ENCODE assay signal across 8 cellular contexts in the genomic region with DNA sequence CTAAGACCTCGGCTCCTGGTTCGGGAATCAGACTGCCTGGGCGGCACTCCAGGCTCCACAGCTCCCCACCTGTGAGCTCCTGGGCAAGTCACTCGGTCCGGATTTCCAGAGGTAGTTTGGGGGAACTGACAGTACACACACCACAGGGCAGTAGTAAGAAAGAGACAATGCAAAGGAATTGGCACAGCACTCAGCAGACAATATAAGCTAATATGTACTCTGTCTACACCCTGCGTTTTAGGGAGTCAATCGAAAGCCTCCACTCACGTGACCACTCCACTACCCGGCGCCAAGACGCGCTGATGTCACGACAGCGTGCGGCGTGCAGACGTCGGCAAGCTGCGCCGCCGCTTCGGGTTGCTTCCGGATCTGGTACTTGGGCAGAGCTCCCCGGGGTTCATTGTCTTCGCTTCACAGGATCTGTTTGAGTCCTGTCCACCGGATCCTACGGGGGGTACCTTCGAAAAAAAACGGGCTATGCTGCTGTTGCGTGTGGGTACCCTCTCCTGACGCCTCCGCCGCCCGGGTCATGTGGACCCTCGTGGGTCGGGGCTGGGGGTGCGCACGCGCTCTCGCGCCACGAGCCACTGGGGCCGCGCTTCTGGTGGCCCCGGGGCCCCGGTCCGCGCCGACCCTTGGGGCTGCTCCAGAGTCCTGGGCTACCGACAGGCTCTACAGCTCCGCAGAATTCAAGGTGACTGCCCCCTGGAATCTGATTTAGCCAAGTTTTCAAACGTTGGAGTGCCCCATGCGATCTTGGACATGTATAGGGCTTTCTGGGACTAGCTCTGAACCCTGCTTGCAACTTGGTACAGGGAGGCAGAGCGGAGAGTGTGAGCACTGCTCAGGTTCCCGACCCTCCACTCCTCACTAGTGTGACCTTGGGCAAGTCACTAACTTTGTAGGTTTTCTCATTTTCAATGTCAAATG. TPM values are rescaled to one million over a fixed set of nuclear protein-coding genes. Genes with fewer than 3 reads are reported as not detected.
DNase-seq lines count a peak whose midpoint lies in the region; ATAC-seq, FAIRE-seq and TF ChIP-seq lines count a peak whose summit lies in the region.

A gene with protein sequence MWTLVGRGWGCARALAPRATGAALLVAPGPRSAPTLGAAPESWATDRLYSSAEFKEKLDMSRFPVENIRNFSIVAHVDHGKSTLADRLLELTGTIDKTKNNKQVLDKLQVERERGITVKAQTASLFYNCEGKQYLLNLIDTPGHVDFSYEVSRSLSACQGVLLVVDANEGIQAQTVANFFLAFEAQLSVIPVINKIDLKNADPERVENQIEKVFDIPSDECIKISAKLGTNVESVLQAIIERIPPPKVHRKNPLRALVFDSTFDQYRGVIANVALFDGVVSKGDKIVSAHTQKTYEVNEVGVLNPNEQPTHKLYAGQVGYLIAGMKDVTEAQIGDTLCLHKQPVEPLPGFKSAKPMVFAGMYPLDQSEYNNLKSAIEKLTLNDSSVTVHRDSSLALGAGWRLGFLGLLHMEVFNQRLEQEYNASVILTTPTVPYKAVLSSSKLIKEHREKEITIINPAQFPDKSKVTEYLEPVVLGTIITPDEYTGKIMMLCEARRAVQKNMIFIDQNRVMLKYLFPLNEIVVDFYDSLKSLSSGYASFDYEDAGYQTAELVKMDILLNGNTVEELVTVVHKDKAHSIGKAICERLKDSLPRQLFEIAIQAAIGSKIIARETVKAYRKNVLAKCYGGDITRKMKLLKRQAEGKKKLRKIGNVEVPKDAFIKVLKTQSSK (plus strand): TSS at position 327 of the 930 bp plus-strand sequence. CDS start 203 bp downstream, at position 530.

- H3K36me3 ChIP-seq in rectal smooth muscle tissue (ENCODE audit: control insufficient read depth, insufficient read depth, low read length) (peaks cover under 1% of the 10 kb centered on the region), aorta (ENCODE audit: control insufficient read depth in 1 of 2, insufficient read depth in 2 of 2, low read length in 1 of 2) (no peaks in the 10 kb centered on the region)

- DNase-seq in GM18507 (ENCODE audit: extremely low spot score, insufficient read length, low read depth): peak; percentile 77
- peak; percentile 55 for DNase-seq in NCI-H2029 treated with DMSO at 0.1 percent for 48 hours (lab: John Stamatoyannopoulos, UW)
- peak; percentile 76 for DNase-seq in T-helper 9 cell
- peak; percentile 77 for DNase-seq in astrocyte of the cerebellum (ENCODE audit: low read depth)
- peak; percentile 86 for DNase-seq in hepatic stellate cell (ENCODE audit: low spot score)
- peak; percentile 95 for DNase-seq in aorta

- 0% methylated on average over 55 of the region's 55 CpGs for WGBS in aorta, 2 donors

- H3K4me3 ChIP-seq in astrocyte of the cerebellum (ENCODE audit: low read depth, low read length) (peak within 1 kb of the TSS; percentile 70), rectal smooth muscle tissue (ENCODE audit: low read length) (peak within 1 kb of the TSS; percentile 96), aorta (ENCODE audit: low read length in 2 of 2) (peak within 1 kb of the TSS; percentile 87 to 98)

- in situ Hi-C loops in astrocyte of the cerebellum (cut with HindIII; ENCODE audit: low sequenced_read_pairs): no loop called here

- H3K4me1 ChIP-seq in rectal smooth muscle tissue (ENCODE audit: control insufficient read depth, insufficient read depth, low read length) (peaks cover 5% of the 10 kb centered on the region), aorta (ENCODE audit: control insufficient read depth in 1 of 2, insufficient read depth in 2 of 2, low read length in 2 of 2) (no peaks in the 10 kb centered on the region)

- FAIRE-seq in GM18507 (lab: Jason Lieb, UNC): peak; percentile 94

- no peaks in the 10 kb centered on the region for H3K9me3 ChIP-seq in aorta (ENCODE audit: control insufficient read depth, low read length)

- peak within 1 kb of the TSS; percentile 88 for H3K9ac ChIP-seq in rectal smooth muscle tissue (ENCODE audit: low read length)

- intact Hi-C loops in aorta (cut with DNase I): loop anchor here in 1 of 2 donors (5.0 kb wide), 1 partner anchor 49 kb away; the partner anchor contains the start of gene GNPDA2

- H3K27me3 ChIP-seq in rectal smooth muscle tissue (ENCODE audit: control insufficient read depth, insufficient read depth, low read length) (no peaks in the 10 kb centered on the region), aorta (ENCODE audit: control insufficient read depth in 1 of 2, insufficient read depth in 2 of 2, low read length in 1 of 2) (no peaks in the 10 kb centered on the region)

- no peak for TF ChIP-seq CTCF in astrocyte of the cerebellum (IDR thresholded peaks at IDR 0.05; ENCODE audit: low read depth, low read length, missing control alignments)

- peak within 1 kb of the TSS; percentile 88 for H3K27ac ChIP-seq in rectal smooth muscle tissue (ENCODE audit: low read depth, low read length)
- peak within 1 kb of the TSS; percentile 44 to 88 for H3K27ac ChIP-seq in aorta (ENCODE audit: low read depth in 1 of 2, low read length in 2 of 2)

- ATAC-seq in HG02981 (IDR thresholded peaks at IDR 0.05; ENCODE audit: unreplicated experiment) (peak; percentile 95), aorta (ENCODE audit: low FRiP score) (peak; percentile 97)

RNA-seq across cellular contexts. Expression of the gene that starts here (rescaled TPM):
- total RNA-seq in aorta: 10 to 100 TPM in 1 of 2 donors, 1 to 10 TPM in 1; 9.6 to 11.5 TPM
- 1 to 10 TPM; 6.3 to 9.8 TPM for polyA plus RNA-seq in aorta

Comparison
In these comparisons a context has a peak if more than half of its experiments do, and no peak if none do; other contexts are left out.
1. Peak in every context shown above with its lines: DNase-seq, ATAC-seq, H3K4me3 ChIP-seq and H3K27ac ChIP-seq.